ENCODE assay signal across 9 cellular contexts in the genomic region with DNA sequence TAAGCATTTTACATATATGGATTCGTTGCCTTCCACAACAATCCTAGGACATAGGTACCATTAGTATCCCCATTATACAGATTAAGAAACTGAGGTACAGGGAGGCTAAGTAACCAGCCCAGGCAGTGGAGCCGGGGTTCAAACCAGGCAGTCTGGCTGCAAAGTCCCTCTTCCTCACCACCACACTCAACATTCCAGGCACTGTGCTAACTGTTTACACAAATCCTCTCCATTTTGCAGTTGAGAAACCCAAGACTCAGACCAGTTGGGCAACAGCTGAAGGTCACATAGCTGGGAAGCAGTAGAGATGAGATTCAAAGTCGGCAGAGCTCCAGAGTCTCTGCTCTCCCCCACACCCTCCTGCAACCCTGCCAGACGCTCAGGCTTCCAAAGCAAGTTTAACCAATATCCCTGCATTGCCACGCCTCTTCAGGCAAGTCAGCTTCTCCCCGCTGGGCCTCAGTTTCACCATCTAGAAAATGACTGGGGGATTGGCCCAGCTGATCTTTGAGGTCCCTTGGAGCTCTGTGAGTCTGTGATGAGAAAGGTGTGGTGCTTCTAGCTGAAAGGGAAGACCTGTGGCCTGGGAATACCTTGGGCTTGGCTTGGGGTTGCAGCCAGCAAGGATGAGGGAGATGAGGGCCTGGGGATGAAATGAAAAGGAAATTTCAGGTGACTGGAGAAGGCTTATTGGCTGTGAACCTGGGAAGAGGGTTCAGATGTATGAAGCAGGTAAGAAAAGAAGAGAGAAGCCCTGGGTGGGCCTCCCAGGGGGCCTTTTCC. TPM values are rescaled to one million over a fixed set of nuclear protein-coding genes. Genes with fewer than 3 reads are reported as not detected.
DNase-seq lines count a peak whose midpoint lies in the region; ATAC-seq, FAIRE-seq and TF ChIP-seq lines count a peak whose summit lies in the region.
"Had no signal": no experiment of that assay in that cellular context is flagged by ENCODE, and none has a peak within 500 bp of the region (broad histone marks: within the 10 kb centered on the region; RNA-seq: fewer than 3 reads in every experiment).

No MANE protein-coding gene starts in this region.

- H3K9me3 Mint-ChIP-seq in MCF 10A (ENCODE audit: unreplicated experiment), result no peaks in the 10 kb centered on the region

- no peak for TF ChIP-seq RAD21 in GM12878 (IDR thresholded peaks at IDR 0.05; ENCODE audit: insufficient read depth, low read depth, low read length)

- TF ChIP-seq EP300 in GM12878 (IDR thresholded peaks at IDR 0.05; ENCODE audit: borderline replicate concordance in 1 of 2, control insufficient read depth in 1 of 2, low read depth in 2 of 2, low read length in 2 of 2), result no peak

- no peak overlapping the region for H3K4me3 ChIP-seq in mammary epithelial cell (replicated peaks in 1 of 3; ENCODE audit: insufficient read depth in 1 of 3, low read depth in 2 of 3, low read length in 3 of 3)
- no peak overlapping the region for H3K4me3 ChIP-seq in GM12878
- H3K4me3 ChIP-seq in lung, result no peak overlapping the region
- no peak overlapping the region for H3K4me3 ChIP-seq in urinary bladder (ENCODE audit: low read depth, low read length)

- BruUV-seq in MCF 10A (replicated peaks; lab: Mats Ljungman, UMichigan) (no TSS peak), mammary epithelial cell (replicated peaks; lab: Mats Ljungman, UMichigan) (no TSS peak), GM12878 (replicated peaks; lab: Mats Ljungman, UMichigan) (no TSS peak)

- no peak overlapping the region for H2AFZ ChIP-seq in mammary epithelial cell (ENCODE audit: low read depth, low read length)
- no peak overlapping the region for H2AFZ ChIP-seq in GM12878 (ENCODE audit: control insufficient read depth, low read depth, low read length)

- TF ChIP-seq CTCF in MCF 10A (IDR thresholded peaks at IDR 0.05; ENCODE audit: unreplicated experiment) (no peak), mammary epithelial cell (conservative IDR thresholded peaks at IDR 0.05 in 1 of 2, IDR thresholded peaks at IDR 0.05 in 1 of 2; ENCODE audit: extremely low read depth in 1 of 2, insufficient read depth in 1 of 2, low read depth in 1 of 2, low read length in 2 of 2) (no peak), GM12878 (IDR thresholded peaks at IDR 0.05 in 2 of 3, conservative IDR thresholded peaks at IDR 0.05 in 1 of 3; ENCODE audit: control insufficient read depth in 2 of 3, extremely low read depth in 1 of 3, insufficient read depth in 1 of 3, low read depth in 3 of 3, low read length in 3 of 3) (no peak), lung (IDR thresholded peaks at IDR 0.05; ENCODE audit: control extremely low read depth, extremely low read depth) (no peak)

- TF ChIP-seq POLR2A in GM12878 (IDR thresholded peaks at IDR 0.05; ENCODE audit: low read depth, low read length), result peak; percentile 70

- no peak overlapping the region for H3K4me3 Mint-ChIP-seq in MCF 10A (ENCODE audit: unreplicated experiment)

- H3K27me3 ChIP-seq in mammary epithelial cell (ENCODE audit: insufficient read depth, low read length) (no peaks in the 10 kb centered on the region), GM12878 (replicated peaks in 1 of 2; ENCODE audit: control insufficient read depth in 2 of 2, insufficient read depth in 2 of 2, low read length in 1 of 2) (no peaks in the 10 kb centered on the region), lung (ENCODE audit: control insufficient read depth, insufficient read depth) (no peaks in the 10 kb centered on the region)

- peaks cover 39% of the 10 kb centered on the region for H3K4me1 ChIP-seq in mammary epithelial cell (ENCODE audit: insufficient read depth, low read length)
- peaks cover 43% of the 10 kb centered on the region for H3K4me1 ChIP-seq in GM12878 (ENCODE audit: control insufficient read depth, insufficient read depth, low read length)
- H3K4me1 ChIP-seq in lung (ENCODE audit: control insufficient read depth in 2 of 2, insufficient read depth in 2 of 2, low read length in 2 of 2), result peaks cover 0 to 57% of the 10 kb centered on the region in 2 donors
- peaks cover 6% of the 10 kb centered on the region for H3K4me1 ChIP-seq in urinary bladder (ENCODE audit: insufficient read depth)

- intact Hi-C loops in MCF 10A (cut with micrococcal nuclease) (no loop called here), mammary epithelial cell (cut with micrococcal nuclease) (no loop called here), GM12878 (cut with micrococcal nuclease; ENCODE audit: unreplicated experiment) (no loop called here)

- SMC1A ChIA-PET in GM12878 (lab: Charles Lee; ENCODE audit: uncharacterized antibody, unreplicated experiment), result interaction anchor here (1.2 to 21.2 kb wide), 5 partner anchors 10 to 107 kb away, joined by 3 to 430 read pairs (median 39); a partner anchor contains a TSS

- H3K9me3 ChIP-seq in mammary epithelial cell (replicated peaks; ENCODE audit: insufficient read depth, low read length), result no peaks in the 10 kb centered on the region
- no peaks in the 10 kb centered on the region for H3K9me3 ChIP-seq in GM12878 (replicated peaks; ENCODE audit: control insufficient read depth, insufficient read depth, low read length)
- no peaks in the 10 kb centered on the region for H3K9me3 ChIP-seq in lung (ENCODE audit: control insufficient read depth in 2 of 2, insufficient read depth in 1 of 2, low read length in 1 of 2)

- DNase-seq in MCF 10A (ENCODE audit: unreplicated experiment), result peak; percentile 97
- DNase-seq in mammary epithelial cell, result no peak
- no peak for DNase-seq in GM12878 (ENCODE audit: low read depth, low spot score)
- peak; percentile 85 for DNase-seq in lung (ENCODE audit: low spot score)
- DNase-seq in HTR-8/SVneo (ENCODE audit: insufficient read length, low spot score), result no peak

- CTCF ChIA-PET in MCF 10A (lab: Yijun Ruan, JAX), result interaction anchor here (0.5 to 1.4 kb wide), 9 partner anchors 9 to 401 kb away, joined by 3 to 10 read pairs (median 3); no protein-coding TSS in a partner anchor
- CTCF ChIA-PET in mammary epithelial cell (lab: Charles Lee; ENCODE audit: low non-redundant PET), result no interaction called here
- CTCF ChIA-PET in GM12878 (lab: Yijun Ruan, JAX), result interaction anchor here (0.6 to 13.0 kb wide), 6 partner anchors 9 to 76 kb away, joined by 3 to 138 read pairs (median 7); no protein-coding TSS in a partner anchor

- H3K27ac ChIP-seq in mammary epithelial cell (ENCODE audit: insufficient read depth, low read depth, low read length), result no peak overlapping the region
- no peak overlapping the region for H3K27ac ChIP-seq in GM12878 (ENCODE audit: control insufficient read depth, insufficient read depth)
- H3K27ac ChIP-seq in lung (ENCODE audit: low read depth in 1 of 2, low read length in 1 of 2), result peak overlapping the region; percentile 38 to 87
- H3K27ac ChIP-seq in urinary bladder (ENCODE audit: low read depth), result peak overlapping the region; percentile 57
- H3K27ac ChIP-seq: VCaP had no signal

- dilution Hi-C loops in mammary epithelial cell (cut with HindIII; ENCODE audit: low sequenced_read_pairs), result no loop called here

- H3K79me2 ChIP-seq in mammary epithelial cell (ENCODE audit: insufficient read depth, low read length) (no peaks in the 10 kb centered on the region), GM12878 (ENCODE audit: control insufficient read depth, insufficient read depth, low read length) (no peaks in the 10 kb centered on the region)

- in situ Hi-C loops in mammary epithelial cell (cut with MboI; ENCODE audit: low sequenced_read_pairs in 2 of 2) (no loop called here), GM12878 (cut with MboI) (no loop called here)

- no peak overlapping the region for H3K4me2 ChIP-seq in mammary epithelial cell (ENCODE audit: insufficient read depth, low read depth, low read length)
- H3K4me2 ChIP-seq in GM12878 (ENCODE audit: control insufficient read depth, insufficient read depth), result no peak overlapping the region

- WGBS in mammary epithelial cell (ENCODE audit: low coverage, missing lambda C conversion rate), result 88% methylated on average over 5 of the region's 6 CpGs
- 51% methylated on average over 6 of the region's 6 CpGs for WGBS in GM12878 (ENCODE audit: insufficient coverage, insufficient replicate concordance, low lambda C conversion rate, missing lambda C conversion rate)
- 62 to 69% methylated on average over 6 of the region's 6 CpGs for WGBS in lung, 2 donors
- WGBS in urinary bladder, result 43% methylated on average over 6 of the region's 6 CpGs

- no peak overlapping the region for H3K27ac Mint-ChIP-seq in MCF 10A (ENCODE audit: low read depth, unreplicated experiment)

- H3K9ac ChIP-seq in mammary epithelial cell (ENCODE audit: insufficient read depth, low read length), result no peak overlapping the region
- H3K9ac ChIP-seq in GM12878 (ENCODE audit: control insufficient read depth, insufficient read depth, low read length), result no peak overlapping the region

- ATAC-seq in GM12878 (no peak), lung (ENCODE audit: insufficient read depth, low FRiP score) (peak; percentile 24), GM21619 (IDR thresholded peaks at IDR 0.05; ENCODE audit: unreplicated experiment) (no peak), GM19397 (IDR thresholded peaks at IDR 0.05; ENCODE audit: unreplicated experiment) (no peak)

- POLR2A ChIA-PET in MCF 10A (lab: Yijun Ruan, JAX) (interaction anchor here (0.6 to 5.4 kb wide), 10 partner anchors 9 to 312 kb away, joined by 3 to 49 read pairs (median 4); a partner anchor contains a TSS), GM12878 (lab: Charles Lee) (interaction anchor here (1.0 to 5.4 kb wide), 7 partner anchors 8 to 183 kb away, joined by 3 to 39 read pairs (median 4); no protein-coding TSS in a partner anchor)

- H3K36me3 Mint-ChIP-seq in MCF 10A (ENCODE audit: insufficient read depth, unreplicated experiment), result no peaks in the 10 kb centered on the region

- no peaks in the 10 kb centered on the region for H3K36me3 ChIP-seq in mammary epithelial cell (ENCODE audit: insufficient read depth, low read length)
- peaks cover 8 to 24% of the 10 kb centered on the region in 2 experiments; a peak in 3 of 4 replicates for H3K36me3 ChIP-seq in GM12878 (ENCODE audit: control insufficient read depth in 2 of 2, insufficient read depth in 2 of 2, low read length in 1 of 2)
- H3K36me3 ChIP-seq in lung (ENCODE audit: control insufficient read depth in 2 of 2, insufficient read depth in 2 of 2, low read length in 2 of 2), result no peaks in the 10 kb centered on the region
- no peaks in the 10 kb centered on the region for H3K36me3 ChIP-seq in urinary bladder (ENCODE audit: insufficient read depth)

- RAD21 ChIA-PET in GM12878 (lab: Charles Lee; ENCODE audit: unreplicated experiment), result interaction anchor here (1.7 to 21.1 kb wide), 4 partner anchors 10 to 65 kb away, joined by 5 to 514 read pairs (median 50); no protein-coding TSS in a partner anchor

- H3K4me1 Mint-ChIP-seq in MCF 10A (ENCODE audit: insufficient read depth, unreplicated experiment), result peaks cover 35% of the 10 kb centered on the region

- H3K27me3 Mint-ChIP-seq in MCF 10A (ENCODE audit: insufficient read depth, unreplicated experiment), result no peaks in the 10 kb centered on the region

- H4K20me1 ChIP-seq in mammary epithelial cell (ENCODE audit: insufficient read depth, low read length) (no peaks in the 10 kb centered on the region), GM12878 (ENCODE audit: control insufficient read depth, insufficient read depth) (no peaks in the 10 kb centered on the region)

- no peak for FAIRE-seq in GM12878 (lab: Jason Lieb, UNC)
- no peak for FAIRE-seq in HTR-8/SVneo (lab: Jason Lieb, UNC)

RNA-seq across cellular contexts. Expression of a gene that starts 14.0 kb away (rescaled TPM):
- total RNA-seq in MCF 10A (2022) (not detected in 2 replicates), mammary epithelial cell (under 1 TPM in 1 of 2 donors, not detected in 1; 0.17 TPM), GM12878 (2014; rRNA removed) (235 and 242 TPM in 2 replicates), GM12878 (2014; rRNA removed; fragmentation: Illumina TruSeq; extraction: Trizol) (131 and 136 TPM in 2 replicates), GM12878 (2021) (192 and 209 TPM in 2 replicates), lung (1 to 10 TPM; 1.8 to 4.0 TPM), urinary bladder (0.58 TPM)
- polyA plus RNA-seq in mammary epithelial cell (0.20 TPM), GM12878 (2011; rRNA removed) (696 and 1,171 TPM in 2 replicates), GM12878 (2014; fragmentation: Illumina TruSeq; extraction: Trizol) (171 and 245 TPM in 2 replicates), GM12878 (2014; fragmentation: Nextera tagmentation; extraction: Ambion mirVana) (100 to 1,000 TPM; 235 to 294 TPM), GM12878 (2014; rRNA removed) (258 and 274 TPM in 2 replicates), GM12878 (2016; fragmentation: Nextera tagmentation; extraction: Ambion mirVana) (100 to 1,000 TPM; 571 to 606 TPM), lung (1 to 10 TPM; 2.1 to 5.9 TPM), urinary bladder (0.39 TPM)
- polyA minus RNA-seq in mammary epithelial cell, result not detected
- total RNA-seq in GM12878 (2013; cell fraction: nucleolus; rRNA removed), result 1,072 and 1,160 TPM in 2 replicates
- polyA plus RNA-seq in GM12878 (2011; ENCODE audit: low read depth), result 96.4 TPM
- 1,486 and 1,699 TPM in 2 replicates for polyA plus RNA-seq in GM12878 (2011; cell fraction: cytosol; rRNA removed)
- polyA plus RNA-seq in GM12878 (2011; cell fraction: nucleus; rRNA removed), result 1,140 and 1,750 TPM in 2 replicates
- 149 and 215 TPM in 2 replicates for polyA plus RNA-seq in GM12878 (2012)
- 2,298 and 2,348 TPM in 2 replicates for polyA minus RNA-seq in GM12878 (2011; rRNA and poly(A)+ RNA removed)
- 332 and 352 TPM in 2 replicates for polyA minus RNA-seq in GM12878 (2011; cell fraction: cytosol; rRNA and poly(A)+ RNA removed)
- polyA minus RNA-seq in GM12878 (2011; cell fraction: nucleus; rRNA and poly(A)+ RNA removed), result 378 and 542 TPM in 2 replicates

RNA-seq across cellular contexts. Expression of a gene that starts 49.9 kb away (rescaled TPM):
- total RNA-seq in MCF 10A (2022), result 387 and 522 TPM in 2 replicates
- total RNA-seq in mammary epithelial cell, result 100 to 1,000 TPM; 170 to 608 TPM
- 120 TPM for polyA plus RNA-seq in mammary epithelial cell
- polyA minus RNA-seq in mammary epithelial cell, result 1,186 TPM
- 1.9 and 3.5 TPM in 2 replicates for total RNA-seq in GM12878 (2013; cell fraction: nucleolus; rRNA removed)
- total RNA-seq in GM12878 (2014; rRNA removed), result 0.16 and 0.34 TPM in 2 replicates
- 0.31 and 0.46 TPM in 2 replicates for total RNA-seq in GM12878 (2014; rRNA removed; fragmentation: Illumina TruSeq; extraction: Trizol)
- 0.90 and 1.0 TPM in 2 replicates for total RNA-seq in GM12878 (2021)
- polyA plus RNA-seq in GM12878 (2011; ENCODE audit: low read depth), result not detected
- 0.35 and 0.69 TPM in 2 replicates for polyA plus RNA-seq in GM12878 (2011; rRNA removed)
- polyA plus RNA-seq in GM12878 (2011; cell fraction: cytosol; rRNA removed), result 0.79 TPM in 2 replicates
- 0.39 and 0.61 TPM in 2 replicates for polyA plus RNA-seq in GM12878 (2011; cell fraction: nucleus; rRNA removed)
- 0.13 TPM in 1 of 2 replicates, not detected in the other for polyA plus RNA-seq in GM12878 (2012)
- polyA plus RNA-seq in GM12878 (2014; fragmentation: Illumina TruSeq; extraction: Trizol), result 0.49 and 0.85 TPM in 2 replicates
- not detected for polyA plus RNA-seq in GM12878 (2014; fragmentation: Nextera tagmentation; extraction: Ambion mirVana)
- polyA plus RNA-seq in GM12878 (2014; rRNA removed), result 0.67 and 1.2 TPM in 2 replicates
- polyA plus RNA-seq in GM12878 (2016; fragmentation: Nextera tagmentation; extraction: Ambion mirVana), result under 1 TPM; 0.10 to 0.79 TPM
- polyA minus RNA-seq in GM12878 (2011; rRNA and poly(A)+ RNA removed), result 1.5 and 4.2 TPM in 2 replicates
- 0.21 and 1.3 TPM in 2 replicates for polyA minus RNA-seq in GM12878 (2011; cell fraction: cytosol; rRNA and poly(A)+ RNA removed)
- 1.2 and 2.5 TPM in 2 replicates for polyA minus RNA-seq in GM12878 (2011; cell fraction: nucleus; rRNA and poly(A)+ RNA removed)
- 1 to 10 TPM in 1 of 2 donors, under 1 TPM in 1; 0.17 to 6.8 TPM for total RNA-seq in lung
- 1 to 10 TPM; 2.0 to 2.3 TPM for polyA plus RNA-seq in lung
- total RNA-seq in urinary bladder, result 5.4 TPM
- 5.0 TPM for polyA plus RNA-seq in urinary bladder

Comparison
In these comparisons a context has a peak if more than half of its experiments do, and no peak if none do; other contexts are left out.
1. DNase-seq: peak in MCF 10A (single experiment) and lung (single experiment); none in mammary epithelial cell (single experiment), GM12878 (single experiment) and HTR-8/SVneo (single experiment).
2. H3K27ac ChIP-seq: peak in lung (2 of 2) and urinary bladder (single experiment); none in mammary epithelial cell (single experiment) and GM12878 (single experiment).
3. RNA of a gene that starts 14.0 kb away (total RNA-seq): 131 to 1,160 TPM in GM12878; 1.8 to 4.0 TPM in lung, 0.58 TPM in urinary bladder (single experiment), 0.17 TPM in mammary epithelial cell and not detected in MCF 10A; every median in the first group is over 10 times any median in the second.
4. RNA of a gene that starts 49.9 kb away (total RNA-seq): 170 to 608 TPM in mammary epithelial cell and 387 to 522 TPM in MCF 10A; 0.17 to 6.8 TPM in lung, 5.4 TPM in urinary bladder (single experiment) and 0.16 to 3.5 TPM in GM12878; every median in the first group is over 10 times any median in the second.